In genomic region chr2:229921892-229922448, GRCh38 we compare ENCODE assay signal across 1 cellular context.
A peak's percentile ranks its signal among the peaks of the same experiment; 100 is the strongest.
TF ChIP-seq lines count a peak whose summit lies in the region.

Gene TRIP12, minus strand, starts transcription at chr2:229922009. Its CDS starts 41,930 bp downstream, at chr2:229880079.

TF ChIP-seq in K562, 482 proteins besides CTCF, POLR2A, EP300 and RAD21 (continued from another document):
- TF ChIP-seq CHAMP1 (IDR thresholded peaks at IDR 0.05) (0 out of 2 replicates have a peak, but pooled peaks have one; percentile 42), ZBTB5 (IDR thresholded peaks at IDR 0.05) (peak; percentile 97), ATF1 (CRISPR knock-in tag; IDR thresholded peaks at IDR 0.05) (no peak), ATF1 (tag; IDR thresholded peaks at IDR 0.05) (peak; percentile 82), FOXM1 (IDR thresholded peaks at IDR 0.05; ENCODE audit: low read depth) (0 out of 2 replicates have a peak, but pooled peaks have one; percentile 32), FOXM1 (CRISPR knock-in tag; IDR thresholded peaks at IDR 0.05; ENCODE audit: low read depth) (no peak), ELF1 (tag; IDR thresholded peaks at IDR 0.05) (peak; percentile 83), HNRNPK (IDR thresholded peaks at IDR 0.05; ENCODE audit: low read depth, low read length, poor library complexity, severe bottlenecking) (peak; percentile 74), ZNF740 (CRISPR knock-in tag; IDR thresholded peaks at IDR 0.05) (peak; percentile 93), ZNF740 (tag; IDR thresholded peaks at IDR 0.05) (peak in 1 of 2 experiments; percentile 93; a peak in 2 of 4 replicates), MTA3 (IDR thresholded peaks at IDR 0.05; ENCODE audit: borderline replicate concordance) (0 out of 2 replicates have a peak, but pooled peaks have one; percentile 38), NR2C2 (CRISPR knock-in tag; IDR thresholded peaks at IDR 0.05) (peak; percentile 92), NR2C2 (tag; IDR thresholded peaks at IDR 0.05) (peak; percentile 99), ZNF639 (CRISPR knock-in tag; conservative IDR thresholded peaks at IDR 0.05 in 1 of 2, IDR thresholded peaks at IDR 0.05 in 1 of 2) (peak in 1 of 2 experiments; percentile 99; a peak in 2 of 4 replicates), CTBP1 (IDR thresholded peaks at IDR 0.05; ENCODE audit: borderline replicate concordance) (peak; percentile 43; the same call in 1 of the 2 replicates), CREM (IDR thresholded peaks at IDR 0.05; ENCODE audit: low read depth) (0 out of 2 replicates have a peak, but pooled peaks have one; percentile 50), MLLT1 (IDR thresholded peaks at IDR 0.05) (peak in 1 of 2 experiments; percentile 94; a peak in 2 of 4 replicates), ERF (CRISPR knock-in tag; IDR thresholded peaks at IDR 0.05) (no peak), SIN3A (IDR thresholded peaks at IDR 0.05; ENCODE audit: borderline replicate concordance in 2 of 2, control insufficient read depth in 1 of 2, low read depth in 2 of 2, low read length in 2 of 2) (peak; percentile 48 to 76; a peak in 2 of 4 replicates), MYBL2 (IDR thresholded peaks at IDR 0.05; ENCODE audit: low read depth) (no peak), MYBL2 (CRISPR knock-in tag; IDR thresholded peaks at IDR 0.05; ENCODE audit: borderline replicate concordance) (no peak), CHD2 (IDR thresholded peaks at IDR 0.05; ENCODE audit: low read depth, low read length) (peak; percentile 79), BCOR (IDR thresholded peaks at IDR 0.05) (peak; percentile 48; the same call in 1 of the 2 replicates), HNRNPUL1 (IDR thresholded peaks at IDR 0.05; ENCODE audit: low read length) (no peak), E2F8 (IDR thresholded peaks at IDR 0.05; ENCODE audit: low read depth, partially characterized antibody) (peak; percentile 62), ZKSCAN1 (IDR thresholded peaks at IDR 0.05; ENCODE audit: low read depth, low read length) (0 out of 2 replicates have a peak, but pooled peaks have one; percentile 11), RBFOX2 (IDR thresholded peaks at IDR 0.05; ENCODE audit: low read depth, low read length) (peak; percentile 17; the same call in 1 of the 2 replicates), ETS1 (conservative IDR thresholded peaks at IDR 0.05; ENCODE audit: control insufficient read depth, low read depth, low read length) (peak; percentile 58; the same call in 1 of the 2 replicates), TBP (optimal IDR thresholded peaks at IDR 0.05; ENCODE audit: low read depth, low read length) (peak; percentile 39), TCF7L2 (IDR thresholded peaks at IDR 0.05; ENCODE audit: low read depth, low read length) (no peak), OTX1 (CRISPR knock-in tag; IDR thresholded peaks at IDR 0.05) (peak; percentile 10; the same call in 1 of the 2 replicates), ZNF699 (CRISPR knock-in tag; IDR thresholded peaks at IDR 0.05; ENCODE audit: insufficient replicate concordance) (no peak), ELF4 (CRISPR knock-in tag; IDR thresholded peaks at IDR 0.05) (peak; percentile 64; the same call in 1 of the 2 replicates), NKRF (IDR thresholded peaks at IDR 0.05; ENCODE audit: borderline replicate concordance) (peak; percentile 9; the same call in 1 of the 2 replicates), ZNF586 (CRISPR knock-in tag; conservative IDR thresholded peaks at IDR 0.05) (no peak)
